In the genomic region with DNA sequence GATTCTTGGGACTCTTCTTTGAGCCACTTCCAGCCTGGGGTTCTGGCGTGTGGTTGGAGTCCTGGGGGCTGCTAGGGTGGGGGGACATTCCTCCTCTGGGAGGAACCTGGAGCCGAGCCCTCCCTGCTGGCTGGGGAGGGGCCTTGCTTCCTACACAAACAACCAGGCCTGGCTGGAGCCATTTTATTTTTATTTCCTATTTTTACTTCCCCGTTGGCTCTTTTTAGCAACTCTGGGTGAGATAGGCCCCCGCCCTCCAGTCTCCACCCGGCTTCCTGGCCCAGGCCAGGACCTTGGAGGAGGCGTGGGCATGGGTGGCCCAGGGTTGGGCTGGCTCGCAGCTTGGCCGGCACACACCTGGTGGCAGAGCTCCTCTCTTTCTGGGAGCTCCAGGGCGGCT, we compare ENCODE assay signal across 14 cellular contexts. TPM values are rescaled to one million over a fixed set of nuclear protein-coding genes. Genes with fewer than 3 reads are reported as not detected.
DNase-seq lines count a peak whose midpoint lies in the region; ATAC-seq and TF ChIP-seq lines count a peak whose summit lies in the region.
"Had no signal": no experiment of that assay in that cellular context is flagged by ENCODE, and none has a peak within 500 bp of the region (broad histone marks: within the 10 kb centered on the region; RNA-seq: fewer than 3 reads in every experiment).

No MANE protein-coding gene starts in this region.

- H3K27ac ChIP-seq in HEK293 (ENCODE audit: extremely low read depth, low read depth, low read length): no peak overlapping the region
- peak overlapping the region; percentile 80; the same call in 1 of the 2 replicates for H3K27ac ChIP-seq in WERI-Rb-1

- H3K4me3 ChIP-seq in HEK293 (ENCODE audit: low read depth, low read length): no peak overlapping the region
- H3K4me3 ChIP-seq in WERI-Rb-1 (ENCODE audit: low read depth, low read length): no peak overlapping the region
- H3K4me3 ChIP-seq: testis had no signal

- POLR2A ChIA-PET in HEK293 (lab: Yijun Ruan, JAX): interaction anchor here (1.1 kb wide), 1 partner anchor 14 kb away, joined by 3 read pairs; no protein-coding TSS in a partner anchor

- H3K9me3 ChIP-seq in HEK293 (ENCODE audit: control insufficient read depth, insufficient read depth, low read depth, low read length) (no peaks in the 10 kb centered on the region), WERI-Rb-1 (ENCODE audit: severe bottlenecking) (no peaks in the 10 kb centered on the region)
- H3K9me3 ChIP-seq: testis had no signal

- intact Hi-C loops in left ventricle myocardium superior (cut with micrococcal nuclease) (no loop called here), sciatic nerve (cut with DNase I) (no loop called here)

- CTCF ChIA-PET in HEK293 (lab: Yijun Ruan, JAX): no interaction called here

- no peaks in the 10 kb centered on the region for H3K4me1 ChIP-seq in HEK293 (ENCODE audit: control insufficient read depth, insufficient read depth, low read length)

- DNase-seq in WERI-Rb-1: no peak
- peak; percentile 76 for DNase-seq in left ventricle myocardium superior
- no peak for DNase-seq in sciatic nerve (ENCODE audit: low spot score)
- no peak for DNase-seq in activated T-cell treated with anti-CD3 and anti-CD28 coated beads, Interleukin-2, amount 50 U/mL, for 48 hours
- no peak for DNase-seq in NCI-H146 (lab: John Stamatoyannopoulos, UW)
- no peak for DNase-seq in activated CD4-positive, alpha-beta T cell treated with anti-CD3 and anti-CD28 coated beads for 1 hour
- DNase-seq: foreskin melanocyte; MM.1S; NCI-H774; stimulated activated CD4-positive, alpha-beta T cell treated with anti-CD3 and anti-CD28 coated beads, Interleukin-2, amount 100 ng/mL, for 24 hours; T-helper 2 cell; testis had no signal

- H3K36me3 ChIP-seq in HEK293 (ENCODE audit: control insufficient read depth in 2 of 2, insufficient read depth in 1 of 2, low read length in 2 of 2) (no peaks in the 10 kb centered on the region), WERI-Rb-1 (peaks cover 3% of the 10 kb centered on the region; the same call in 1 of the 2 replicates)

- ATAC-seq in left ventricle myocardium superior (peak; percentile 48), sciatic nerve (peak; percentile 36), HG02759 (IDR thresholded peaks at IDR 0.05; ENCODE audit: unreplicated experiment) (no peak)

- no peaks in the 10 kb centered on the region for H3K27me3 ChIP-seq in WERI-Rb-1 (ENCODE audit: insufficient read depth, low read depth, severe bottlenecking)
- H3K27me3 ChIP-seq: testis had no signal

- TF ChIP-seq CTCF in HEK293 (tag by site-specific recombination; IDR thresholded peaks at IDR 0.05): no peak
- no peak for TF ChIP-seq CTCF in WERI-Rb-1 (IDR thresholded peaks at IDR 0.05; ENCODE audit: low read depth, low read length)

TF ChIP-seq in HEK293, 187 proteins besides CTCF, POLR2A, EP300 and RAD21:
- TF ChIP-seq ZNF221 (tag by site-specific recombination; IDR thresholded peaks at IDR 0.05; ENCODE audit: borderline replicate concordance): no peak
- TF ChIP-seq GLI2 (tag by site-specific recombination; IDR thresholded peaks at IDR 0.05; ENCODE audit: borderline replicate concordance, low read depth): no peak
- 0 out of 2 replicates have a peak, but pooled peaks have one; percentile 33 for TF ChIP-seq ZIC2 (tag by site-specific recombination; IDR thresholded peaks at IDR 0.05)
- no peak for TF ChIP-seq EGR2 (tag by site-specific recombination; IDR thresholded peaks at IDR 0.05; ENCODE audit: low read depth)
- no peak for TF ChIP-seq MEIS1 (CRISPR knock-in tag; IDR thresholded peaks at IDR 0.05; ENCODE audit: borderline replicate concordance)
- no peak for TF ChIP-seq GFI1B (tag by site-specific recombination; IDR thresholded peaks at IDR 0.05)
- TF ChIP-seq, protein P1, sequence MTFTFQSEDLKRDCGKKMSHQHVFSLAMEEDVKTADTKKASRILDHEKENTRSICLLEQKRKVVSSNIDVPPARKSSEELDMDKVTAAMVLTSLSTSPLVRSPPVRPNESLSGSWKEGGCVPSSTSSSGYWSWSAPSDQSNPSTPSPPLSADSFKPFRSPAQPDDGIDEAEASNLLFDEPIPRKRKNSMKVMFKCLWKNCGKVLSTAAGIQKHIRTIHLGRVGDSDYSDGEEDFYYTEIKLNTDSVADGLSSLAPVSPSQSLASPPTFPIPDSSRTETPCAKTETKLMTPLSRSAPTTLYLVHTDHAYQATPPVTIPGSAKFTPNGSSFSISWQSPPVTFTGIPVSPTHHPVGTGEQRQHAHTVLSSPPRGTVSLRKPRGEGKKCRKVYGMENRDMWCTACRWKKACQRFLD (tag by site-specific recombination; IDR thresholded peaks at IDR 0.05): no peak
- TF ChIP-seq KLF1 (tag by site-specific recombination; IDR thresholded peaks at IDR 0.05): peak; percentile 94

RNA-seq across cellular contexts. Expression of a gene that starts 15.1 kb away (rescaled TPM):
- 90.8 TPM for total RNA-seq in left ventricle myocardium superior
- 78.1 TPM for total RNA-seq in sciatic nerve
